In the genomic region with DNA sequence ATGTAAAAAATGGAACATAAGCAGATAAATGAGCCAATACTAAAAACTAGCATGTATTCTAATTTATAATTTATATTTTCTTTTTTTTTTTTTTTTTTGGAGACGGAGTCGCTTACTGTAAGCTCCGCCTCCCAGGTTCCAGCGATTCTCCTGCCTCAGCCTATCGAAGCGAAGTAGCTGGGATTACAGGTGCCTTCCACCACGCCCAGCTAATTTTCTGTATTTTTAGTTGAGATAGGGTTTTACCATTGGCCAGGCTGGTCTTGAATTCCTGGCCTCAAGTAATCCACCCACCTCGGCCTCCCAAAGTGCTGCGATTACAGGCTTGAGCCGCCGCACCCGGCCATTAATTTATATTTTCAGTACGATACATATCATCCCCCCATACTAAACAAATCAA, we compare ENCODE assay signal across 15 cellular contexts. TPM values are rescaled to one million over a fixed set of nuclear protein-coding genes. Genes with fewer than 3 reads are reported as not detected.
DNase-seq lines count a peak whose midpoint lies in the region; ATAC-seq lines count a peak whose summit lies in the region.
"Had no signal": no experiment of that assay in that cellular context is flagged by ENCODE, and none has a peak within 500 bp of the region (broad histone marks: within the 10 kb centered on the region; RNA-seq: fewer than 3 reads in every experiment).

No MANE protein-coding gene starts in this region.

- H3K9me3 Mint-ChIP-seq in stimulated activated naive CD8-positive, alpha-beta T cell treated with anti-CD3 and anti-CD28 coated beads, Interleukin-15, Interleukin-2, amounts not matched to agents 100 ng/mL and 50 ng/mL, for 24 hours: no peaks in the 10 kb centered on the region
- H3K9me3 Mint-ChIP-seq in stimulated activated naive CD8-positive, alpha-beta T cell treated with anti-CD3 and anti-CD28 coated beads, Interleukin-15, amount 100 ng/mL, for 72 hours: no peaks in the 10 kb centered on the region
- no peaks in the 10 kb centered on the region for H3K9me3 Mint-ChIP-seq in activated T-helper 17 cell treated with anti-CD3 and anti-CD28 coated beads, Interleukin-2, amount 50 U/mL, for 72 hours
- no peaks in the 10 kb centered on the region for H3K9me3 Mint-ChIP-seq in naive B cell
- H3K9me3 Mint-ChIP-seq: H9, WTC11 had no signal

- peaks cover 53% of the 10 kb centered on the region for H3K4me1 Mint-ChIP-seq in stimulated activated naive CD8-positive, alpha-beta T cell treated with anti-CD3 and anti-CD28 coated beads, Interleukin-15, Interleukin-2, amounts not matched to agents 100 ng/mL and 50 ng/mL, for 24 hours (ENCODE audit: low read depth)
- peaks cover 42% of the 10 kb centered on the region for H3K4me1 Mint-ChIP-seq in stimulated activated naive CD8-positive, alpha-beta T cell treated with anti-CD3 and anti-CD28 coated beads, Interleukin-15, amount 100 ng/mL, for 72 hours
- peaks cover 19% of the 10 kb centered on the region for H3K4me1 Mint-ChIP-seq in activated T-helper 17 cell treated with anti-CD3 and anti-CD28 coated beads, Interleukin-2, amount 50 U/mL, for 72 hours
- peaks cover 26 to 54% (median 29%) of the 10 kb centered on the region in 3 donors for H3K4me1 Mint-ChIP-seq in naive B cell

- H3K27ac Mint-ChIP-seq in stimulated activated naive CD8-positive, alpha-beta T cell treated with anti-CD3 and anti-CD28 coated beads, Interleukin-15, Interleukin-2, amounts not matched to agents 100 ng/mL and 50 ng/mL, for 24 hours: peak overlapping the region; percentile 11
- H3K27ac Mint-ChIP-seq in stimulated activated naive CD8-positive, alpha-beta T cell treated with anti-CD3 and anti-CD28 coated beads, Interleukin-15, amount 100 ng/mL, for 72 hours: no peak overlapping the region
- peak overlapping the region; percentile 97 for H3K27ac Mint-ChIP-seq in activated T-helper 17 cell treated with anti-CD3 and anti-CD28 coated beads, Interleukin-2, amount 50 U/mL, for 72 hours
- peak overlapping the region; percentile 12 to 97 (median 68) for H3K27ac Mint-ChIP-seq in naive B cell

- H3K27me3 Mint-ChIP-seq in stimulated activated naive CD8-positive, alpha-beta T cell treated with anti-CD3 and anti-CD28 coated beads, Interleukin-15, Interleukin-2, amounts not matched to agents 100 ng/mL and 50 ng/mL, for 24 hours: no peaks in the 10 kb centered on the region
- H3K27me3 Mint-ChIP-seq in stimulated activated naive CD8-positive, alpha-beta T cell treated with anti-CD3 and anti-CD28 coated beads, Interleukin-15, amount 100 ng/mL, for 72 hours: no peaks in the 10 kb centered on the region
- H3K27me3 Mint-ChIP-seq in activated T-helper 17 cell treated with anti-CD3 and anti-CD28 coated beads, Interleukin-2, amount 50 U/mL, for 72 hours: no peaks in the 10 kb centered on the region
- H3K27me3 Mint-ChIP-seq in naive B cell: no peaks in the 10 kb centered on the region

- DNase-seq in stimulated activated naive CD8-positive, alpha-beta T cell treated with anti-CD3 and anti-CD28 coated beads, Interleukin-15, amount 100 ng/mL, for 72 hours: no peak
- DNase-seq in naive B cell (no peak), SKM-1 (lab: John Stamatoyannopoulos, UW; ENCODE audit: unreplicated experiment) (no peak), HK-2 (ENCODE audit: unreplicated experiment) (no peak)
- no peak for DNase-seq in stimulated activated CD4-positive, alpha-beta T cell treated with anti-CD3 and anti-CD28 coated beads, Interleukin-12 subunit alpha, Interleukin-12 subunit beta, amount 100 ng/mL, for 4 hours
- DNase-seq: activated gamma-delta T cell treated with Interleukin-2 at 50 U/mL for 16 hours; COR-L47; H9; NCI-H2029; stimulated activated naive CD4-positive, alpha-beta T cell treated with Interleukin-2 at 50 U/mL for 16 hours; upper lobe of right lung had no signal

- ATAC-seq in stimulated activated naive CD8-positive, alpha-beta T cell treated with anti-CD3 and anti-CD28 coated beads, Interleukin-15, amount 100 ng/mL, for 72 hours: no peak
- ATAC-seq in activated T-helper 17 cell treated with anti-CD3 and anti-CD28 coated beads, Interleukin-2, amount 50 U/mL, for 72 hours (replicated peaks): no peak
- no peak for ATAC-seq in naive B cell (ENCODE audit: low read depth in 2 of 2)
- ATAC-seq in GM21381 (IDR thresholded peaks at IDR 0.05; ENCODE audit: unreplicated experiment): no peak
- ATAC-seq: upper lobe of right lung, WTC11 had no signal

- peaks cover 50% of the 10 kb centered on the region for H3K36me3 Mint-ChIP-seq in stimulated activated naive CD8-positive, alpha-beta T cell treated with anti-CD3 and anti-CD28 coated beads, Interleukin-15, Interleukin-2, amounts not matched to agents 100 ng/mL and 50 ng/mL, for 24 hours (ENCODE audit: low read depth)
- peaks cover 67% of the 10 kb centered on the region for H3K36me3 Mint-ChIP-seq in activated T-helper 17 cell treated with anti-CD3 and anti-CD28 coated beads, Interleukin-2, amount 50 U/mL, for 72 hours (ENCODE audit: low read depth)
- H3K36me3 Mint-ChIP-seq in naive B cell: peaks cover 0 to 5% of the 10 kb centered on the region in 2 donors

- peak overlapping the region; percentile 92 for H3K4me3 Mint-ChIP-seq in stimulated activated naive CD8-positive, alpha-beta T cell treated with anti-CD3 and anti-CD28 coated beads, Interleukin-15, Interleukin-2, amounts not matched to agents 100 ng/mL and 50 ng/mL, for 24 hours
- peak overlapping the region in 1 of 2 donors; percentile 96 for H3K4me3 Mint-ChIP-seq in stimulated activated naive CD8-positive, alpha-beta T cell treated with anti-CD3 and anti-CD28 coated beads, Interleukin-15, amount 100 ng/mL, for 72 hours
- peak overlapping the region; percentile 94 for H3K4me3 Mint-ChIP-seq in activated T-helper 17 cell treated with anti-CD3 and anti-CD28 coated beads, Interleukin-2, amount 50 U/mL, for 72 hours
- peak overlapping the region in 4 of 8 donors; percentile 25 to 93 (median 60) for H3K4me3 Mint-ChIP-seq in naive B cell

RNA-seq across cellular contexts. Expression of a gene that starts 2.7 kb away (rescaled TPM):
- total RNA-seq in activated T-helper 17 cell treated with anti-CD3 and anti-CD28 coated beads, Interleukin-2, amount 50 U/mL, for 72 hours: 100 to 1,000 TPM; 106 to 114 TPM
- polyA plus RNA-seq in naive B cell (ENCODE audit: low read depth in 6 of 6): 100 to 1,000 TPM; 104 to 140 (median 117) TPM

RNA-seq across cellular contexts. Expression of a gene that starts 27.1 kb away (rescaled TPM):
- total RNA-seq in activated T-helper 17 cell treated with anti-CD3 and anti-CD28 coated beads, Interleukin-2, amount 50 U/mL, for 72 hours: 10 to 100 TPM; 17.5 to 36.5 TPM
- polyA plus RNA-seq in naive B cell (ENCODE audit: low read depth in 6 of 6): 1 to 10 TPM; 1.1 to 7.0 (median 2.4) TPM

RNA-seq across cellular contexts. Expression of a gene that starts 27.2 kb away (rescaled TPM):
- 10 to 100 TPM; 39.9 to 60.0 TPM for total RNA-seq in activated T-helper 17 cell treated with anti-CD3 and anti-CD28 coated beads, Interleukin-2, amount 50 U/mL, for 72 hours
- polyA plus RNA-seq in naive B cell (ENCODE audit: low read depth in 6 of 6): 1 to 10 TPM in 5 of 6 donors, not detected in 1; 2.5 to 5.4 (median 3.1) TPM

Comparison
In these comparisons a context has a peak if more than half of its experiments do, and no peak if none do; other contexts are left out.
1. H3K27ac Mint-ChIP-seq: peak in stimulated activated naive CD8-positive, alpha-beta T cell treated with anti-CD3 and anti-CD28 coated beads, Interleukin-15, Interleukin-2, amounts not matched to agents 100 ng/mL and 50 ng/mL, for 24 hours (single experiment), activated T-helper 17 cell treated with anti-CD3 and anti-CD28 coated beads, Interleukin-2, amount 50 U/mL, for 72 hours (single experiment) and naive B cell (6 of 6); none in stimulated activated naive CD8-positive, alpha-beta T cell treated with anti-CD3 and anti-CD28 coated beads, Interleukin-15, amount 100 ng/mL, for 72 hours (0 of 2).